Comparison of ENCODE assay signal across 1 cellular context in genomic region chr18:35240664-35241522, GRCh38.
A peak's percentile ranks its signal among the peaks of the same experiment; 100 is the strongest.
TF ChIP-seq lines count a peak whose summit lies in the region.

Gene ZNF397, plus strand, starts transcription at chr18:35241034. Its CDS starts 1,437 bp downstream, at chr18:35242471.

TF ChIP-seq in HepG2, 621 proteins besides CTCF, POLR2A, EP300 and RAD21 (continued from another document and continues in another):
- TF ChIP-seq HDAC1 (CRISPR knock-in tag; IDR thresholded peaks at IDR 0.05) (peak; percentile 58; the same call in 1 of the 2 replicates), ZNF569 (CRISPR knock-in tag; IDR thresholded peaks at IDR 0.05; ENCODE audit: borderline replicate concordance) (no peak), SNAPC2 (CRISPR knock-in tag; IDR thresholded peaks at IDR 0.05) (no peak), ZNF33B (CRISPR knock-in tag; IDR thresholded peaks at IDR 0.05) (0 out of 2 replicates have a peak, but pooled peaks have one; percentile 33), PHF8 (CRISPR knock-in tag; IDR thresholded peaks at IDR 0.05) (peak; percentile 88), CBX5 (CRISPR knock-in tag; IDR thresholded peaks at IDR 0.05; ENCODE audit: borderline replicate concordance) (no peak; the same call in 1 of the 2 replicates), ZBTB21 (CRISPR knock-in tag; IDR thresholded peaks at IDR 0.05) (no peak), ZNF510 (CRISPR knock-in tag; IDR thresholded peaks at IDR 0.05; ENCODE audit: low read depth) (no peak), HNF4A (CRISPR knock-in tag; IDR thresholded peaks at IDR 0.05) (peak; percentile 24; the same call in 1 of the 2 replicates), ZNF432 (CRISPR knock-in tag; IDR thresholded peaks at IDR 0.05; ENCODE audit: borderline replicate concordance) (no peak), MEF2D (CRISPR knock-in tag; IDR thresholded peaks at IDR 0.05) (peak; percentile 62), NR2F2 (IDR thresholded peaks at IDR 0.05; ENCODE audit: borderline replicate concordance, low read depth) (peak; percentile 74), YEATS4 (CRISPR knock-in tag; IDR thresholded peaks at IDR 0.05; ENCODE audit: borderline replicate concordance) (peak; percentile 75), ZNF652 (CRISPR knock-in tag; IDR thresholded peaks at IDR 0.05; ENCODE audit: borderline replicate concordance, low read depth) (peak; percentile 44; the same call in 1 of the 2 replicates), SYNCRIP (IDR thresholded peaks at IDR 0.05; ENCODE audit: insufficient read depth, low read depth, low read length) (no peak), MAF1 (CRISPR knock-in tag; IDR thresholded peaks at IDR 0.05; ENCODE audit: borderline replicate concordance) (peak; percentile 78; the same call in 1 of the 2 replicates), NFE2L2 (IDR thresholded peaks at IDR 0.05; ENCODE audit: low read length) (no peak), ZFP62 (CRISPR knock-in tag; IDR thresholded peaks at IDR 0.05) (no peak), ARNT (IDR thresholded peaks at IDR 0.05) (no peak), ZNF792 (CRISPR knock-in tag; IDR thresholded peaks at IDR 0.05) (peak; percentile 62), CEBPG (CRISPR knock-in tag; IDR thresholded peaks at IDR 0.05) (no peak), EED (CRISPR knock-in tag; IDR thresholded peaks at IDR 0.05) (0 out of 2 replicates have a peak, but pooled peaks have one; percentile 39), KLF15 (CRISPR knock-in tag; IDR thresholded peaks at IDR 0.05; ENCODE audit: borderline replicate concordance) (no peak), BRCA1 (CRISPR knock-in tag; IDR thresholded peaks at IDR 0.05) (peak; percentile 83; the same call in 1 of the 2 replicates), ARID3A (IDR thresholded peaks at IDR 0.05; ENCODE audit: low read depth, low read length) (no peak), SRSF1 (optimal IDR thresholded peaks at IDR 0.05; ENCODE audit: low read depth, low read length) (peak; percentile 50), FOXC1 (CRISPR knock-in tag; IDR thresholded peaks at IDR 0.05; ENCODE audit: borderline replicate concordance) (peak; percentile 48; the same call in 1 of the 2 replicates), SP4 (CRISPR knock-in tag; IDR thresholded peaks at IDR 0.05) (peak; percentile 93), ZNF383 (CRISPR knock-in tag; IDR thresholded peaks at IDR 0.05; ENCODE audit: borderline replicate concordance) (no peak), HNF4G (IDR thresholded peaks at IDR 0.05; ENCODE audit: borderline replicate concordance, low read depth, low read length) (0 out of 2 replicates have a peak, but pooled peaks have one; percentile 9), HNF4G (CRISPR knock-in tag; IDR thresholded peaks at IDR 0.05; ENCODE audit: borderline replicate concordance, low read depth) (0 out of 2 replicates have a peak, but pooled peaks have one; percentile 33), AHR (CRISPR knock-in tag; IDR thresholded peaks at IDR 0.05) (no peak), ZEB1 (IDR thresholded peaks at IDR 0.05; ENCODE audit: insufficient replicate concordance, low read depth) (no peak), ZBTB25 (CRISPR knock-in tag; IDR thresholded peaks at IDR 0.05) (peak; percentile 84; the same call in 1 of the 2 replicates), ZSCAN31 (CRISPR knock-in tag; IDR thresholded peaks at IDR 0.05; ENCODE audit: low read depth) (no peak), ELF1 (CRISPR knock-in tag; IDR thresholded peaks at IDR 0.05) (peak; percentile 95), ZBTB42 (CRISPR knock-in tag; IDR thresholded peaks at IDR 0.05) (0 out of 2 replicates have a peak, but pooled peaks have one; percentile 70), ZNF564 (CRISPR knock-in tag; IDR thresholded peaks at IDR 0.05) (peak; percentile 76), NFE2L1 (CRISPR knock-in tag; IDR thresholded peaks at IDR 0.05; ENCODE audit: borderline replicate concordance) (no peak)
- TF ChIP-seq, protein P1, sequence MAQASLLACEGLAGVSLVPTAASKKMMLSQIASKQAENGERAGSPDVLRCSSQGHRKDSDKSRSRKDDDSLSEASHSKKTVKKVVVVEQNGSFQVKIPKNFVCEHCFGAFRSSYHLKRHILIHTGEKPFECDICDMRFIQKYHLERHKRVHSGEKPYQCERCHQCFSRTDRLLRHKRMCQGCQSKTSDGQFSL (CRISPR knock-in tag; IDR thresholded peaks at IDR 0.05) = no peak
- TF ChIP-seq, protein P2, sequence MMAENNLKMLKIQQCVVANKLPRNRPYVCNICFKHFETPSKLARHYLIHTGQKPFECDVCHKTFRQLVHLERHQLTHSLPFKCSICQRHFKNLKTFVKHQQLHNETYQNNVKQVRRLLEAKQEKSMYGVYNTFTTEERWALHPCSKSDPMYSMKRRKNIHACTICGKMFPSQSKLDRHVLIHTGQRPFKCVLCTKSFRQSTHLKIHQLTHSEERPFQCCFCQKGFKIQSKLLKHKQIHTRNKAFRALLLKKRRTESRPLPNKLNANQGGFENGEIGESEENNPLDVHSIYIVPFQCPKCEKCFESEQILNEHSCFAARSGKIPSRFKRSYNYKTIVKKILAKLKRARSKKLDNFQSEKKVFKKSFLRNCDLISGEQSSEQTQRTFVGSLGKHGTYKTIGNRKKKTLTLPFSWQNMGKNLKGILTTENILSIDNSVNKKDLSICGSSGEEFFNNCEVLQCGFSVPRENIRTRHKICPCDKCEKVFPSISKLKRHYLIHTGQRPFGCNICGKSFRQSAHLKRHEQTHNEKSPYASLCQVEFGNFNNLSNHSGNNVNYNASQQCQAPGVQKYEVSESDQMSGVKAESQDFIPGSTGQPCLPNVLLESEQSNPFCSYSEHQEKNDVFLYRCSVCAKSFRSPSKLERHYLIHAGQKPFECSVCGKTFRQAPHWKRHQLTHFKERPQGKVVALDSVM (CRISPR knock-in tag; IDR thresholded peaks at IDR 0.05) = peak; percentile 34; the same call in 1 of the 2 replicates
- TF ChIP-seq, protein P3, sequence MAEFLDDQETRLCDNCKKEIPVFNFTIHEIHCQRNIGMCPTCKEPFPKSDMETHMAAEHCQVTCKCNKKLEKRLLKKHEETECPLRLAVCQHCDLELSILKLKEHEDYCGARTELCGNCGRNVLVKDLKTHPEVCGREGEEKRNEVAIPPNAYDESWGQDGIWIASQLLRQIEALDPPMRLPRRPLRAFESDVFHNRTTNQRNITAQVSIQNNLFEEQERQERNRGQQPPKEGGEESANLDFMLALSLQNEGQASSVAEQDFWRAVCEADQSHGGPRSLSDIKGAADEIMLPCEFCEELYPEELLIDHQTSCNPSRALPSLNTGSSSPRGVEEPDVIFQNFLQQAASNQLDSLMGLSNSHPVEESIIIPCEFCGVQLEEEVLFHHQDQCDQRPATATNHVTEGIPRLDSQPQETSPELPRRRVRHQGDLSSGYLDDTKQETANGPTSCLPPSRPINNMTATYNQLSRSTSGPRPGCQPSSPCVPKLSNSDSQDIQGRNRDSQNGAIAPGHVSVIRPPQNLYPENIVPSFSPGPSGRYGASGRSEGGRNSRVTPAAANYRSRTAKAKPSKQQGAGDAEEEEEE (CRISPR knock-in tag; IDR thresholded peaks at IDR 0.05; ENCODE audit: borderline replicate concordance) = no peak; the same call in 1 of the 2 replicates
- TF ChIP-seq, protein P4, sequence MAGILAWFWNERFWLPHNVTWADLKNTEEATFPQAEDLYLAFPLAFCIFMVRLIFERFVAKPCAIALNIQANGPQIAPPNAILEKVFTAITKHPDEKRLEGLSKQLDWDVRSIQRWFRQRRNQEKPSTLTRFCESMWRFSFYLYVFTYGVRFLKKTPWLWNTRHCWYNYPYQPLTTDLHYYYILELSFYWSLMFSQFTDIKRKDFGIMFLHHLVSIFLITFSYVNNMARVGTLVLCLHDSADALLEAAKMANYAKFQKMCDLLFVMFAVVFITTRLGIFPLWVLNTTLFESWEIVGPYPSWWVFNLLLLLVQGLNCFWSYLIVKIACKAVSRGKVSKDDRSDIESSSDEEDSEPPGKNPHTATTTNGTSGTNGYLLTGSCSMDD (CRISPR knock-in tag; IDR thresholded peaks at IDR 0.05) = no peak
- TF ChIP-seq, protein P5, sequence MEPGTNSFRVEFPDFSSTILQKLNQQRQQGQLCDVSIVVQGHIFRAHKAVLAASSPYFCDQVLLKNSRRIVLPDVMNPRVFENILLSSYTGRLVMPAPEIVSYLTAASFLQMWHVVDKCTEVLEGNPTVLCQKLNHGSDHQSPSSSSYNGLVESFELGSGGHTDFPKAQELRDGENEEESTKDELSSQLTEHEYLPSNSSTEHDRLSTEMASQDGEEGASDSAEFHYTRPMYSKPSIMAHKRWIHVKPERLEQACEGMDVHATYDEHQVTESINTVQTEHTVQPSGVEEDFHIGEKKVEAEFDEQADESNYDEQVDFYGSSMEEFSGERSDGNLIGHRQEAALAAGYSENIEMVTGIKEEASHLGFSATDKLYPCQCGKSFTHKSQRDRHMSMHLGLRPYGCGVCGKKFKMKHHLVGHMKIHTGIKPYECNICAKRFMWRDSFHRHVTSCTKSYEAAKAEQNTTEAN (CRISPR knock-in tag; conservative IDR thresholded peaks at IDR 0.05) = no peak; the same call in 1 of the 2 replicates
- TF ChIP-seq, protein P6, sequence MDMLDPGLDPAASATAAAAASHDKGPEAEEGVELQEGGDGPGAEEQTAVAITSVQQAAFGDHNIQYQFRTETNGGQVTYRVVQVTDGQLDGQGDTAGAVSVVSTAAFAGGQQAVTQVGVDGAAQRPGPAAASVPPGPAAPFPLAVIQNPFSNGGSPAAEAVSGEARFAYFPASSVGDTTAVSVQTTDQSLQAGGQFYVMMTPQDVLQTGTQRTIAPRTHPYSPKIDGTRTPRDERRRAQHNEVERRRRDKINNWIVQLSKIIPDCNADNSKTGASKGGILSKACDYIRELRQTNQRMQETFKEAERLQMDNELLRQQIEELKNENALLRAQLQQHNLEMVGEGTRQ (IDR thresholded peaks at IDR 0.05; ENCODE audit: low read depth, low read length) = no peak
- TF ChIP-seq, protein P6 (CRISPR knock-in tag; IDR thresholded peaks at IDR 0.05; ENCODE audit: borderline replicate concordance) = no peak
- TF ChIP-seq, protein P7, sequence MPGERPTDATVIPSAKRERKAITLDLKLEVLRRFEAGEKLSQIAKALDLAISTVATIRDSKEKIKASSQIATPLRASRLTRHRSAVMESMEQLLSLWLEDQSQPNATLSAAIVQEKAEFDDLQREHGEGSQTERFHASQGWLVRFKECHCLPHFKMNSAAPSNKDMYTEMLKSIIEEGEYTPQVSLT (CRISPR knock-in tag; IDR thresholded peaks at IDR 0.05; ENCODE audit: borderline replicate concordance, low read depth) = no peak
- TF ChIP-seq, protein P8, sequence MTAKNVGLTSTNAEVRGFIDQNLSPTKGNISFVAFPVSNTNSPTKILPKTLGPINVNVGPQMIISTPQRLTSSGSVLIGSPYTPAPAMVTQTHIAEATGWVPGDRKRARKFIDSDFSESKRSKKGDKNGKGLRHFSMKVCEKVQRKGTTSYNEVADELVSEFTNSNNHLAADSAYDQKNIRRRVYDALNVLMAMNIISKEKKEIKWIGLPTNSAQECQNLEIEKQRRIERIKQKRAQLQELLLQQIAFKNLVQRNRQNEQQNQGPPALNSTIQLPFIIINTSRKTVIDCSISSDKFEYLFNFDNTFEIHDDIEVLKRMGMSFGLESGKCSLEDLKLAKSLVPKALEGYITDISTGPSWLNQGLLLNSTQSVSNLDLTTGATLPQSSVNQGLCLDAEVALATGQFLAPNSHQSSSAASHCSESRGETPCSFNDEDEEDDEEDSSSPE (CRISPR knock-in tag; IDR thresholded peaks at IDR 0.05) = peak; percentile 87
- TF ChIP-seq, protein P9, sequence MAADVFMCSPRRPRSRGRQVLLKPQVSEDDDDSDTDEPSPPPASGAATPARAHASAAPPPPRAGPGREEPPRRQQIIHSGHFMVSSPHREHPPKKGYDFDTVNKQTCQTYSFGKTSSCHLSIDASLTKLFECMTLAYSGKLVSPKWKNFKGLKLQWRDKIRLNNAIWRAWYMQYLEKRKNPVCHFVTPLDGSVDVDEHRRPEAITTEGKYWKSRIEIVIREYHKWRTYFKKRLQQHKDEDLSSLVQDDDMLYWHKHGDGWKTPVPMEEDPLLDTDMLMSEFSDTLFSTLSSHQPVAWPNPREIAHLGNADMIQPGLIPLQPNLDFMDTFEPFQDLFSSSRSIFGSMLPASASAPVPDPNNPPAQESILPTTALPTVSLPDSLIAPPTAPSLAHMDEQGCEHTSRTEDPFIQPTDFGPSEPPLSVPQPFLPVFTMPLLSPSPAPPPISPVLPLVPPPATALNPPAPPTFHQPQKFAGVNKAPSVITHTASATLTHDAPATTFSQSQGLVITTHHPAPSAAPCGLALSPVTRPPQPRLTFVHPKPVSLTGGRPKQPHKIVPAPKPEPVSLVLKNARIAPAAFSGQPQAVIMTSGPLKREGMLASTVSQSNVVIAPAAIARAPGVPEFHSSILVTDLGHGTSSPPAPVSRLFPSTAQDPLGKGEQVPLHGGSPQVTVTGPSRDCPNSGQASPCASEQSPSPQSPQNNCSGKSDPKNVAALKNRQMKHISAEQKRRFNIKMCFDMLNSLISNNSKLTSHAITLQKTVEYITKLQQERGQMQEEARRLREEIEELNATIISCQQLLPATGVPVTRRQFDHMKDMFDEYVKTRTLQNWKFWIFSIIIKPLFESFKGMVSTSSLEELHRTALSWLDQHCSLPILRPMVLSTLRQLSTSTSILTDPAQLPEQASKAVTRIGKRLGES (CRISPR knock-in tag; IDR thresholded peaks at IDR 0.05; ENCODE audit: borderline replicate concordance) = no peak
